Comparison of ENCODE assay signal across 12 cellular contexts in the genomic region with DNA sequence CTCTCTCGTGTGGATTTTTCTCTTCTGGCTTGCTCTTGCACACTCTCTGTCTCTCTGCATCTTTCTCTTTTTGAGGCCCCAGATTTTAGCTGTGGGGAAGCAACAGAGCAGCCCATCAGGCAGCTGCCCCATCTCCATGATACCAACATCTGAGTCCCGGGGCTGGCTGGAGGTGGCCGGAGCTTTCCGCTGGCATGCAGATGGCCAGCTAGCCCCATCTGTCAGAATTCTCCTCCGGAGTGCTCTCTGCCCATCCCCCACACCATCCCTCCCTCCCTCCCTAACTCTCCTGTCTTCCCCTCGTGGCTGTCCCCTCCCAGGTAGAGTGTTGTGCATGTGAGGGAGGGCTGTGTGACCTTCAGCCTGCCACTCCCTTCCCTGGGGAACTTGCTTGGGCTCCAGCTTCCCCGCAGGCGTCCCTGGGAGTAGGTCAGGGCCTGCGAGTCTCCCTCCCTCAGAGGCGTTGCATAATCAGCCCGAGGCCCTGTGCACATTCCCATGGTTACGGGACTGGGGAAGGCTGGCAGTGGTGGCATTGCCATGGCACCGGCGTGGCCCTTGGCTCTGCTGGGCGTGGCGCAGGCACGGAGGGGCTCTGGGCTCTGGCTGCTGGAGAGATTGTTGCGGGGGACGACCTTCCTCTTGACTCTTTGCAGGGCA. TPM values are rescaled to one million over a fixed set of nuclear protein-coding genes. Genes with fewer than 3 reads are reported as not detected.
DNase-seq lines count a peak whose midpoint lies in the region; ATAC-seq and TF ChIP-seq lines count a peak whose summit lies in the region.
"Had no signal": no experiment of that assay in that cellular context is flagged by ENCODE, and none has a peak within 500 bp of the region (broad histone marks: within the 10 kb centered on the region; RNA-seq: fewer than 3 reads in every experiment).

No MANE protein-coding gene starts in this region.

- H3K36me3 ChIP-seq in upper lobe of right lung (no peaks in the 10 kb centered on the region), BE2C (no peaks in the 10 kb centered on the region)
- H3K36me3 ChIP-seq: gastrocnemius medialis had no signal

- H3K27ac ChIP-seq in upper lobe of right lung, result no peak overlapping the region
- H3K27ac ChIP-seq: gastrocnemius medialis had no signal

- H3K27me3 Mint-ChIP-seq in activated CD4-positive, alpha-beta T cell treated with anti-CD3 and anti-CD28 coated beads, Interleukin-2, amount 10 ng/mL, durations not matched to agents 24 days and 14 days, result peaks cover 28% of the 10 kb centered on the region

- peaks cover 12% of the 10 kb centered on the region for H3K4me1 ChIP-seq in upper lobe of right lung
- no peaks in the 10 kb centered on the region for H3K4me1 ChIP-seq in BE2C
- H3K4me1 ChIP-seq: gastrocnemius medialis had no signal

- peak overlapping the region; percentile 42 for H3K27ac Mint-ChIP-seq in activated CD4-positive, alpha-beta T cell treated with anti-CD3 and anti-CD28 coated beads, Interleukin-2, amount 10 ng/mL, durations not matched to agents 24 days and 14 days
- H3K27ac Mint-ChIP-seq: activated naive CD8-positive, alpha-beta T cell had no signal

- TF ChIP-seq CTCF in upper lobe of right lung (IDR thresholded peaks at IDR 0.05), result no peak
- no peak for TF ChIP-seq CTCF in BE2C (IDR thresholded peaks at IDR 0.05; ENCODE audit: low read depth, low read length)

- DNase-seq in activated CD4-positive, alpha-beta T cell treated with anti-CD3 and anti-CD28 coated beads, Interleukin-2, amount 10 ng/mL, durations not matched to agents 24 days and 14 days, result no peak
- no peak for DNase-seq in activated CD4-positive, alpha-beta T cell treated with anti-CD3 and anti-CD28 coated beads, Interleukin-2, amount 50 U/mL, for 4 hours
- DNase-seq in amygdala (lab: John Stamatoyannopoulos, UW), result peak in 44 of 56 donors; percentile 11 to 78 (median 48)
- DNase-seq in kidney tubule cell (ENCODE audit: low spot score), result peak; percentile 25
- peak; percentile 87 for DNase-seq in upper lobe of right lung
- DNase-seq in activated CD4-positive, CD25-positive, alpha-beta regulatory T cell (lab: John Stamatoyannopoulos, UW), result no peak
- no peak for DNase-seq in BE2C

- H3K9me3 Mint-ChIP-seq in activated CD4-positive, alpha-beta T cell treated with anti-CD3 and anti-CD28 coated beads, Interleukin-2, amount 10 ng/mL, durations not matched to agents 24 days and 14 days, result no peaks in the 10 kb centered on the region

- no peak overlapping the region for H3K4me3 Mint-ChIP-seq in activated CD4-positive, alpha-beta T cell treated with anti-CD3 and anti-CD28 coated beads, Interleukin-2, amount 10 ng/mL, durations not matched to agents 24 days and 14 days
- H3K4me3 Mint-ChIP-seq: activated naive CD8-positive, alpha-beta T cell had no signal

- no peak overlapping the region for H3K4me3 ChIP-seq in upper lobe of right lung
- H3K4me3 ChIP-seq in BE2C (ENCODE audit: low read depth, low read length), result no peak overlapping the region
- H3K4me3 ChIP-seq: gastrocnemius medialis had no signal

- intact Hi-C loops in activated CD4-positive, alpha-beta T cell treated with anti-CD3 and anti-CD28 coated beads, Interleukin-2, amount 10 ng/mL, durations not matched to agents 24 days and 14 days (cut with micrococcal nuclease), result no loop called here
- intact Hi-C loops in upper lobe of right lung (cut with DNase I), result loop anchor here (5.0 kb wide), 1 partner anchor 134 kb away; no protein-coding TSS in a partner anchor

- H3K4me1 Mint-ChIP-seq in activated CD4-positive, alpha-beta T cell treated with anti-CD3 and anti-CD28 coated beads, Interleukin-2, amount 10 ng/mL, durations not matched to agents 24 days and 14 days, result peaks cover 5% of the 10 kb centered on the region

- ATAC-seq in upper lobe of right lung (peak; percentile 89), HG02970 (IDR thresholded peaks at IDR 0.05; ENCODE audit: low FRiP score, unreplicated experiment) (no peak)

- no peaks in the 10 kb centered on the region for H3K9me3 ChIP-seq in upper lobe of right lung
- no peaks in the 10 kb centered on the region for H3K9me3 ChIP-seq in BE2C
- H3K9me3 ChIP-seq: gastrocnemius medialis had no signal

- H3K27me3 ChIP-seq in upper lobe of right lung (no peaks in the 10 kb centered on the region), BE2C (no peaks in the 10 kb centered on the region)
- H3K27me3 ChIP-seq: gastrocnemius medialis had no signal

- H3K36me3 Mint-ChIP-seq in activated CD4-positive, alpha-beta T cell treated with anti-CD3 and anti-CD28 coated beads, Interleukin-2, amount 10 ng/mL, durations not matched to agents 24 days and 14 days (ENCODE audit: low read depth), result no peaks in the 10 kb centered on the region
- H3K36me3 Mint-ChIP-seq: activated naive CD8-positive, alpha-beta T cell; CD4-positive, CD25-positive, alpha-beta regulatory T cell had no signal

RNA-seq across cellular contexts. Expression of gene GHRHR, which starts 24.7 kb away (rescaled TPM):
- not detected in 2 replicates for total RNA-seq in activated CD4-positive, alpha-beta T cell treated with anti-CD3 and anti-CD28 coated beads, Interleukin-2, amount 10 ng/mL, durations not matched to agents 24 days and 14 days
- total RNA-seq in upper lobe of right lung, result not detected
- polyA plus RNA-seq in BE2C (2012; ENCODE audit: insufficient read depth, insufficient read length, low read depth), result 0.97 TPM
- total RNA-seq: CD4-positive, CD25-positive, alpha-beta regulatory T cell; gastrocnemius medialis; HT-29 had no signal
- polyA plus RNA-seq: CD4-positive, CD25-positive, alpha-beta regulatory T cell had no signal

Comparison
In these comparisons a context has a peak if more than half of its experiments do, and no peak if none do; other contexts are left out.
1. DNase-seq: peak in amygdala (44 of 56), kidney tubule cell (single experiment) and upper lobe of right lung (single experiment); none in activated CD4-positive, alpha-beta T cell treated with anti-CD3 and anti-CD28 coated beads, Interleukin-2, amount 10 ng/mL, durations not matched to agents 24 days and 14 days (single experiment), activated CD4-positive, alpha-beta T cell treated with anti-CD3 and anti-CD28 coated beads, Interleukin-2, amount 50 U/mL, for 4 hours (0 of 2), activated CD4-positive, CD25-positive, alpha-beta regulatory T cell (0 of 4) and BE2C (single experiment).